10 cellular contexts compared by ENCODE assay signal in the genomic region with DNA sequence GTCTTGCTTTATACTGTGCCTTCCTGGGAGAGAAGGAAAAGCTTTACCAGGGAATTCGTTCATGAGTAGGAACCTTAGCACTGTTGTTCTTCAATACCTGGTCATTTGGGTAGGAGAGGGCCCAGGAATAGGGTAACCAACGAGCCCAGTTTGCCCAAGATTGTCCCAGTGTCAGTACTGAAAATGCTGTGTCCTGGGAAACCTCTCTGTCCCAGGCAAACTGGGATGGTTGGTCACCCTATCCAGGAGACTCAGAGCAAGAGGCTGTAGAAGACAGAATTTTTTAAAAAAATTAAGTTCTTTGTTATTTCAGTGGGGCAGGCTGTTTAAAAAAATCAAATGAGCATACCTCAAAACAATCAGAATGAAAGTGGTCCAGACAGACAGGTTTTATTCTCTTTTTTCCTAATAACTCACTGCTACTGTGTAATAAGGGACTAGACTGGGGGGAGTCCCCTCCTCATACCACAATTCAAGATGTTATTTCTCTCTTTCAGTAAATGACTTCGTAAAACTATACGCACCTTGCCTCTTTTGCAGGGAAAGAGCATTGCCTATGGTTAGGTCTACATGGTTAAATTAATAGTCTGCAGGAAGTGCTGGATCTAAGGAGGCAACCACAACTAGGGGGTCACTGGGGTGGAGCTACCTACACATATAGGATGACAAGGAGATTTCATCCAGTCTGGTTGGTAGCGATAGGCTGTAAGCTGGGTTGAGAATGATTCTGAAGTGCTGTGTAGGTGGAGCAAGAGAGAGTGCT. TPM values are rescaled to one million over a fixed set of nuclear protein-coding genes. Genes with fewer than 3 reads are reported as not detected.
DNase-seq lines count a peak whose midpoint lies in the region; ATAC-seq and TF ChIP-seq lines count a peak whose summit lies in the region.
"Had no signal": no experiment of that assay in that cellular context is flagged by ENCODE, and none has a peak within 500 bp of the region (broad histone marks: within the 10 kb centered on the region; RNA-seq: fewer than 3 reads in every experiment).

No MANE protein-coding gene starts in this region.

- H2AFZ ChIP-seq in neural progenitor cell (replicated peaks), result no peak overlapping the region

- peaks cover 38% of the 10 kb centered on the region for H3K36me3 Mint-ChIP-seq in activated T-helper 1 cell treated with anti-CD3 and anti-CD28 coated beads, Interleukin-12 subunit alpha, Interleukin-12 subunit beta, Interleukin-2, Interleukin-4 antibody, amounts not matched to agents 30 ng/mL and 10 ng/mL and 1 ng/mL, durations not matched to agents 14 hours and 24 hours and 36 hours (ENCODE audit: low read depth)
- H3K36me3 Mint-ChIP-seq in neural progenitor cell, result peaks cover 22% of the 10 kb centered on the region

- no peak for DNase-seq in cardiac muscle cell (ENCODE audit: low read depth in 1 of 2, low spot score in 1 of 2)
- DNase-seq in cardiac septum (ENCODE audit: low spot score), result no peak
- DNase-seq in activated T-helper 1 cell treated with anti-CD3 and anti-CD28 coated beads, Interleukin-12 subunit alpha, Interleukin-12 subunit beta, Interleukin-2, Interleukin-4 antibody, amounts not matched to agents 30 ng/mL and 10 ng/mL and 1 ng/mL, durations not matched to agents 14 hours and 24 hours and 36 hours (ENCODE audit: low spot score), result peak; percentile 22
- DNase-seq in thoracic aorta (ENCODE audit: low spot score), result no peak
- DNase-seq in dorsolateral prefrontal cortex, result no peak
- DNase-seq in GM10248 (ENCODE audit: extremely low spot score), result no peak
- no peak for DNase-seq in neural progenitor cell (ENCODE audit: low spot score)
- DNase-seq: Caco-2, OCI-M1 had no signal

- H3K27ac ChIP-seq in cardiac muscle cell, result peak overlapping the region; percentile 61
- peak overlapping the region; percentile 57 to 69 for H3K27ac ChIP-seq in thoracic aorta
- H3K27ac ChIP-seq in dorsolateral prefrontal cortex, result peak overlapping the region in 27 of 59 donors; percentile 2 to 85 (median 34)
- H3K27ac ChIP-seq in neural progenitor cell, result no peak overlapping the region

- no peaks in the 10 kb centered on the region for H3K79me2 ChIP-seq in neural progenitor cell (ENCODE audit: low read depth)

- H3K27ac Mint-ChIP-seq in activated T-helper 1 cell treated with anti-CD3 and anti-CD28 coated beads, Interleukin-12 subunit alpha, Interleukin-12 subunit beta, Interleukin-2, Interleukin-4 antibody, amounts not matched to agents 30 ng/mL and 10 ng/mL and 1 ng/mL, durations not matched to agents 14 hours and 24 hours and 36 hours, result peak overlapping the region; percentile 96
- H3K27ac Mint-ChIP-seq in neural progenitor cell, result no peak overlapping the region

- no peaks in the 10 kb centered on the region for H3K9me3 ChIP-seq in cardiac muscle cell (ENCODE audit: low read depth)
- H3K9me3 ChIP-seq in thoracic aorta, result no peaks in the 10 kb centered on the region
- H3K9me3 ChIP-seq in neural progenitor cell (ENCODE audit: low read depth), result no peaks in the 10 kb centered on the region
- H3K9me3 ChIP-seq: Caco-2 had no signal

- H3K4me1 ChIP-seq in cardiac muscle cell (ENCODE audit: low read depth), result peaks cover 30% of the 10 kb centered on the region
- H3K4me1 ChIP-seq in thoracic aorta (ENCODE audit: control insufficient read depth in 1 of 2, low read depth in 2 of 2), result peaks cover 33 to 44% of the 10 kb centered on the region in 2 donors
- no peaks in the 10 kb centered on the region for H3K4me1 ChIP-seq in neural progenitor cell

- H3K4me3 Mint-ChIP-seq in activated T-helper 1 cell treated with anti-CD3 and anti-CD28 coated beads, Interleukin-12 subunit alpha, Interleukin-12 subunit beta, Interleukin-2, Interleukin-4 antibody, amounts not matched to agents 30 ng/mL and 10 ng/mL and 1 ng/mL, durations not matched to agents 14 hours and 24 hours and 36 hours, result peak overlapping the region; percentile 63
- H3K4me3 Mint-ChIP-seq in neural progenitor cell, result no peak overlapping the region

- ATAC-seq in HG03064 (IDR thresholded peaks at IDR 0.05; ENCODE audit: low read depth, unreplicated experiment) (peak; percentile 65), thoracic aorta (ENCODE audit: insufficient number of reproducible peaks, low FRiP score, low read depth) (no peak)

- CTCF ChIA-PET in GM10248 (lab: Yijun Ruan, JAX), result interaction anchor here (0.9 to 4.4 kb wide), 5 partner anchors 10 to 249 kb away, joined by 3 to 29 read pairs (median 4); no protein-coding TSS in a partner anchor

- H3K9ac ChIP-seq in neural progenitor cell, result no peak overlapping the region

- POLR2A ChIA-PET in GM10248 (lab: Yijun Ruan, JAX), result no interaction called here

- TF ChIP-seq CTCF in cardiac muscle cell (IDR thresholded peaks at IDR 0.05; ENCODE audit: low read depth, low read length) (no peak), thoracic aorta (IDR thresholded peaks at IDR 0.05) (no peak), dorsolateral prefrontal cortex (IDR thresholded peaks at IDR 0.05 in 54 of 56, conservative IDR thresholded peaks at IDR 0.05 in 2 of 56; ENCODE audit: low read depth in 1 of 56, partially characterized antibody in 56 of 56) (no peak), GM10248 (IDR thresholded peaks at IDR 0.05; ENCODE audit: control extremely low read depth, extremely low read depth, low read depth, missing control alignments) (no peak), neural progenitor cell (IDR thresholded peaks at IDR 0.05) (no peak)

- no peaks in the 10 kb centered on the region for H3K27me3 Mint-ChIP-seq in activated T-helper 1 cell treated with anti-CD3 and anti-CD28 coated beads, Interleukin-12 subunit alpha, Interleukin-12 subunit beta, Interleukin-2, Interleukin-4 antibody, amounts not matched to agents 30 ng/mL and 10 ng/mL and 1 ng/mL, durations not matched to agents 14 hours and 24 hours and 36 hours (ENCODE audit: insufficient read depth)
- peaks cover 2% of the 10 kb centered on the region for H3K27me3 Mint-ChIP-seq in neural progenitor cell (ENCODE audit: insufficient read depth, low read depth)

- H3K4me3 ChIP-seq in cardiac muscle cell (no peak overlapping the region), thoracic aorta (no peak overlapping the region), dorsolateral prefrontal cortex (no peak overlapping the region), neural progenitor cell (no peak overlapping the region)

- no peaks in the 10 kb centered on the region for H3K27me3 ChIP-seq in cardiac muscle cell
- H3K27me3 ChIP-seq in thoracic aorta (replicated peaks; ENCODE audit: insufficient read depth), result no peaks in the 10 kb centered on the region
- no peaks in the 10 kb centered on the region for H3K27me3 ChIP-seq in dorsolateral prefrontal cortex
- H3K27me3 ChIP-seq in neural progenitor cell, result no peaks in the 10 kb centered on the region

- intact Hi-C loops in cardiac septum (cut with DNase I), result loop anchor here (10.0 kb wide), 1 partner anchor 64 kb away; no protein-coding TSS in a partner anchor
- intact Hi-C loops in activated T-helper 1 cell treated with anti-CD3 and anti-CD28 coated beads, Interleukin-12 subunit alpha, Interleukin-12 subunit beta, Interleukin-2, Interleukin-4 antibody, amounts not matched to agents 30 ng/mL and 10 ng/mL and 1 ng/mL, durations not matched to agents 14 hours and 24 hours and 36 hours (cut with micrococcal nuclease), result loop anchor here (1.0 to 5.0 kb wide), 13 partner anchors 10 to 486 kb away; a partner anchor contains a TSS
- intact Hi-C loops in dorsolateral prefrontal cortex (cut with DNase I), result no loop called here

- H3F3A ChIP-seq in neural progenitor cell (ENCODE audit: low read depth), result no peaks in the 10 kb centered on the region

- H3K36me3 ChIP-seq in cardiac muscle cell (no peaks in the 10 kb centered on the region), thoracic aorta (no peaks in the 10 kb centered on the region), neural progenitor cell (no peaks in the 10 kb centered on the region)

- no peak overlapping the region for H3K4me2 ChIP-seq in neural progenitor cell

- H3K9me3 Mint-ChIP-seq in activated T-helper 1 cell treated with anti-CD3 and anti-CD28 coated beads, Interleukin-12 subunit alpha, Interleukin-12 subunit beta, Interleukin-2, Interleukin-4 antibody, amounts not matched to agents 30 ng/mL and 10 ng/mL and 1 ng/mL, durations not matched to agents 14 hours and 24 hours and 36 hours, result peaks cover 26% of the 10 kb centered on the region
- H3K9me3 Mint-ChIP-seq in neural progenitor cell, result peaks cover 10% of the 10 kb centered on the region

- no peaks in the 10 kb centered on the region for H4K20me1 ChIP-seq in neural progenitor cell (ENCODE audit: low read depth)

- peaks cover 92% of the 10 kb centered on the region for H3K4me1 Mint-ChIP-seq in activated T-helper 1 cell treated with anti-CD3 and anti-CD28 coated beads, Interleukin-12 subunit alpha, Interleukin-12 subunit beta, Interleukin-2, Interleukin-4 antibody, amounts not matched to agents 30 ng/mL and 10 ng/mL and 1 ng/mL, durations not matched to agents 14 hours and 24 hours and 36 hours (ENCODE audit: low read depth)
- peaks cover 27% of the 10 kb centered on the region for H3K4me1 Mint-ChIP-seq in neural progenitor cell

RNA-seq across cellular contexts. Expression of a gene that starts 41.1 kb away (rescaled TPM):
- total RNA-seq in cardiac muscle cell (6.9 and 15.7 TPM in 2 replicates), cardiac septum (11.9 TPM), thoracic aorta (10 to 100 TPM; 18.1 to 29.5 TPM), dorsolateral prefrontal cortex (10 to 100 TPM; 23.1 to 48.5 (median 32.7) TPM), neural progenitor cell (ENCODE audit: low replicate concordance) (47.5 and 69.9 TPM in 2 replicates)
- 27.6 and 29.8 TPM in 2 replicates for polyA plus RNA-seq in cardiac muscle cell
- total RNA-seq in activated T-helper 1 cell treated with anti-CD3 and anti-CD28 coated beads, Interleukin-12 subunit alpha, Interleukin-12 subunit beta, Interleukin-2, Interleukin-4 antibody, amounts not matched to agents 30 ng/mL and 10 ng/mL and 1 ng/mL, durations not matched to agents 14 hours and 24 hours and 36 hours, result 39.3 and 42.7 TPM in 2 replicates

Comparison
In these comparisons a context has a peak if more than half of its experiments do, and no peak if none do; other contexts are left out.
1. intact Hi-C loops: an anchor here in cardiac septum (10.0 kb wide) and activated T-helper 1 cell treated with anti-CD3 and anti-CD28 coated beads, Interleukin-12 subunit alpha, Interleukin-12 subunit beta, Interleukin-2, Interleukin-4 antibody, amounts not matched to agents 30 ng/mL and 10 ng/mL and 1 ng/mL, durations not matched to agents 14 hours and 24 hours and 36 hours (1.0 to 5.0 kb wide); none called in dorsolateral prefrontal cortex.